In genomic region chr4:104975617-104976016, GRCh38 we compare ENCODE assay signal across 38 cellular contexts.
"Had no signal": no experiment of that assay in that cellular context is flagged by ENCODE, and none has a peak within 500 bp of the region (broad histone marks: within the 10 kb centered on the region; RNA-seq: fewer than 3 reads in every experiment).

No MANE protein-coding gene starts in this region.

- H3K36me3 Mint-ChIP-seq: activated CD4-positive, alpha-beta memory T cell treated with anti-CD3 and anti-CD28 coated beads for 36 hours had no signal

- H3K4me1 Mint-ChIP-seq: activated B cell treated with CpG ODN at 0.5 μM for 24 hours; activated naive CD8-positive, alpha-beta T cell treated with anti-CD3 and anti-CD28 coated beads for 36 hours had no signal

- H3K27me3 Mint-ChIP-seq: activated CD4-positive, alpha-beta memory T cell treated with anti-CD3 and anti-CD28 coated beads for 36 hours; activated naive CD8-positive, alpha-beta T cell treated with anti-CD3 and anti-CD28 coated beads for 36 hours had no signal

- FAIRE-seq: TTC549 had no signal

- H3K4me2 ChIP-seq: KMS-11, SK-N-SH had no signal

- H3K9ac ChIP-seq: KMS-11, SK-N-SH had no signal

- H3K27me3 ChIP-seq: brain microvascular endothelial cell, Peyer's patch, SJSA1 had no signal

- H3K4me3 ChIP-seq: Peyer's patch, SJSA1 had no signal

- H3K27ac ChIP-seq: brain microvascular endothelial cell, KMS-11, Peyer's patch, SJSA1 had no signal

- H3K36me3 ChIP-seq: brain microvascular endothelial cell, Peyer's patch, SJSA1 had no signal

- DNase-seq: activated B cell treated with CpG ODN at 0.5 μM for 24 hours; activated CD4-positive, alpha-beta memory T cell treated with anti-CD3 and anti-CD28 coated beads for 36 hours; activated CD4-positive, alpha-beta T cell treated with anti-CD3 and anti-CD28 coated beads for 4 hours; activated CD4-positive, alpha-beta T cell treated with anti-CD3 and anti-CD28 coated beads, Interleukin-2, amount 50 U/mL, for 1 hour; activated CD4-positive, CD25-positive, alpha-beta regulatory T cell treated with anti-CD3 and anti-CD28 coated beads, Interleukin-2, amount 50 U/mL, for 72 hours; activated CD8-positive, alpha-beta memory T cell treated with anti-CD3 and anti-CD28 coated beads, Interleukin-2, amount 50 U/mL, for 4 hours; activated effector memory CD4-positive, alpha-beta T cell treated with Interleukin-2 at 50 U/mL for 16 hours; activated naive CD4-positive, alpha-beta T cell; activated naive CD4-positive, alpha-beta T cell treated with anti-CD3 and anti-CD28 coated beads, Interleukin-2, amount 50 U/mL, for 16 hours; activated naive CD8-positive, alpha-beta T cell treated with anti-CD3 and anti-CD28 coated beads for 36 hours; activated T-cell treated with anti-CD3 and anti-CD28 coated beads for 4 hours; activated T-cell treated with anti-CD3 and anti-CD28 coated beads, Interleukin-2, amount 50 U/mL, for 48 hours; amniotic stem cell; aorta; brain microvascular endothelial cell; central memory CD4-positive, alpha-beta T cell; NCI-H1048; NCI-H1105 treated with DMSO at 0.1 percent for 48 hours; NCI-H1436; NCI-H1694; NCI-H1930; NCI-H2081 treated with DMSO at 0.1 percent for 48 hours; NCI-H226; NCI-H446 treated with DMSO at 0.1 percent for 48 hours; NCI-H524; NCI-H69; NCI-H82; NK-92 treated with Interleukin-12 subunit alpha and Interleukin-12 subunit beta, amount 100 ng/mL, for 24 hours; PC-3; Peyer's patch; RPMI8226; SHP77 treated with DMSO at 0.1 percent for 48 hours; SK-N-SH had no signal

- ATAC-seq: PC-3 had no signal

- H3K4me1 ChIP-seq: Peyer's patch, SJSA1 had no signal

- H3K27ac Mint-ChIP-seq: activated B cell treated with CpG ODN at 0.5 μM for 24 hours; activated CD4-positive, alpha-beta memory T cell treated with anti-CD3 and anti-CD28 coated beads for 36 hours; activated naive CD8-positive, alpha-beta T cell treated with anti-CD3 and anti-CD28 coated beads for 36 hours; T-helper 1 cell treated with Interleukin-12 subunit alpha and Interleukin-12 subunit beta and Interleukin-4 antibody, amounts not matched to agents 30 μg/mL and 1 μg/mL, for 36 hours; T-helper 2 cell treated with Interferon-gamma antibody and Interleukin-4, amounts not matched to agents 5 μg/mL and 100 μg/mL, for 36 hours had no signal

- H3K9me3 ChIP-seq: Peyer's patch, SJSA1, SK-N-SH had no signal

- H3K4me3 Mint-ChIP-seq: activated B cell treated with CpG ODN at 0.5 μM for 24 hours; activated CD4-positive, alpha-beta memory T cell treated with anti-CD3 and anti-CD28 coated beads for 36 hours; activated naive CD8-positive, alpha-beta T cell treated with anti-CD3 and anti-CD28 coated beads for 36 hours; T-helper 1 cell treated with Interleukin-12 subunit alpha and Interleukin-12 subunit beta and Interleukin-4 antibody, amounts not matched to agents 30 μg/mL and 1 μg/mL, for 36 hours; T-helper 2 cell treated with Interferon-gamma antibody and Interleukin-4, amounts not matched to agents 5 μg/mL and 100 μg/mL, for 36 hours had no signal
